Comparison of ENCODE assay signal across 8 cellular contexts in the genomic region with DNA sequence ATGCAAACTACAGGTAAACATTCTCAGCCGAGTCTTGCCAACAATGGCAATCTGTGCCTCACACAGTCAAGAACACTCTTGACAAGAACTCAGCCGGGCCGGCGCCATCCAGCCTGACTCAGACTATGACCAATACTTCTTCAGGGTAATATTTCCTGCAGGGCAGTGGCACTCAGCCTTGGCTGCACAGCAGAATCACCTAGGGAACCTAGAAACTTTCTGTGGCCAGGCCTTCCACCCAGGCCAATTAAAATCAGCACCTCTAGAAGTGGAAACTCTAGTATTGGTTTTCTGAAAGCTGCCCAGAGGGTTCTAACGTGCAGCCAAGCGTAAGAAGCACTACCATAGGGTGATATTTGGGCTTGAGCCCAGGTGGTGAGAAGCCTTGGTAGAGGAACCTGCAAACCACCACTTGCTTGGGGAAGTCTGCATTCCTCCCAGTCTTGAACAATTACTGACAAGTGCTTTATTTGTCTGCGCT.
A peak's percentile ranks its signal among the peaks of the same experiment; 100 is the strongest.
DNase-seq lines count a peak whose midpoint lies in the region; ATAC-seq and TF ChIP-seq lines count a peak whose summit lies in the region.

No MANE protein-coding gene starts in this region.

- H3K79me1 ChIP-seq in mesenchymal stem cell (replicated peaks; ENCODE audit: low read length, poor library complexity, severe bottlenecking): no peaks in the 10 kb centered on the region

- H3K9me3 Mint-ChIP-seq in progenitor cell of endocrine pancreas (ENCODE audit: low read depth): peaks cover 3% of the 10 kb centered on the region

- no peak overlapping the region for H2BK120ac ChIP-seq in mesenchymal stem cell (ENCODE audit: low read depth, low read length)

- H3K27me3 Mint-ChIP-seq in progenitor cell of endocrine pancreas: no peaks in the 10 kb centered on the region

- H3K36me3 ChIP-seq in SJSA1: no peaks in the 10 kb centered on the region
- H3K36me3 ChIP-seq in mesenchymal stem cell (ENCODE audit: control insufficient read depth in 1 of 2, insufficient read depth in 2 of 2, low read depth in 1 of 2, low read length in 2 of 2): no peaks in the 10 kb centered on the region

- WGBS in mesenchymal stem cell: 84% methylated on average over 6 of the region's 7 CpGs

- H2BK15ac ChIP-seq in mesenchymal stem cell (ENCODE audit: low read depth, poor library complexity, severe bottlenecking): no peak overlapping the region

- H3K4me2 ChIP-seq in mesenchymal stem cell (ENCODE audit: low read length, poor library complexity, severe bottlenecking): no peak overlapping the region

- ATAC-seq in HG02943 (IDR thresholded peaks at IDR 0.05; ENCODE audit: low read depth, unreplicated experiment): peak; percentile 83
- no peak for ATAC-seq in GM21515 (IDR thresholded peaks at IDR 0.05; ENCODE audit: unreplicated experiment)

- no peak overlapping the region for H4K8ac ChIP-seq in mesenchymal stem cell (ENCODE audit: low read length)

- no peak overlapping the region for H3K4me3 ChIP-seq in GM12865 (ENCODE audit: low read depth, low read length)
- H3K4me3 ChIP-seq in SJSA1: no peak overlapping the region
- no peak overlapping the region for H3K4me3 ChIP-seq in mesenchymal stem cell (ENCODE audit: insufficient read depth in 1 of 2, low read depth in 1 of 2, low read length in 2 of 2)

- H3K9ac ChIP-seq in mesenchymal stem cell (ENCODE audit: low read length): no peak overlapping the region

- H3K27me3 ChIP-seq in SJSA1 (replicated peaks) (no peaks in the 10 kb centered on the region), mesenchymal stem cell (ENCODE audit: control insufficient read depth in 1 of 2, insufficient read depth in 1 of 2, low read length in 2 of 2) (no peaks in the 10 kb centered on the region)

- DNase-seq in GM12865 (ENCODE audit: low read depth): peak; percentile 68
- peak; percentile 53 to 86 for DNase-seq in SJSA1 (ENCODE audit: low read depth in 1 of 2, low spot score in 2 of 2)
- DNase-seq in mesenchymal stem cell: peak; percentile 35
- no peak for DNase-seq in midbrain (lab: John Stamatoyannopoulos, UW)
- DNase-seq in NCI-H82 treated with DMSO at 0.1 percent for 48 hours (lab: John Stamatoyannopoulos, UW; ENCODE audit: unreplicated experiment): no peak
- DNase-seq in progenitor cell of endocrine pancreas (ENCODE audit: low spot score, unreplicated experiment): no peak

- no peak overlapping the region for H2AFZ ChIP-seq in mesenchymal stem cell (ENCODE audit: low read depth, low read length)

- no peak overlapping the region for H3K23ac ChIP-seq in mesenchymal stem cell (ENCODE audit: low read length in 2 of 2)

- peak overlapping the region; percentile 61 for H3K27ac ChIP-seq in SJSA1
- peak overlapping the region; percentile 1 for H3K27ac ChIP-seq in mesenchymal stem cell (ENCODE audit: low read length, poor library complexity, severe bottlenecking)

- no peak overlapping the region for H3K14ac ChIP-seq in mesenchymal stem cell (ENCODE audit: low read length in 2 of 2)

- H3K9me3 ChIP-seq in SJSA1 (replicated peaks) (no peaks in the 10 kb centered on the region), mesenchymal stem cell (ENCODE audit: control insufficient read depth, low read length) (no peaks in the 10 kb centered on the region)

- H2AK5ac ChIP-seq in mesenchymal stem cell (ENCODE audit: low read length, severe bottlenecking): no peak overlapping the region

- H3K27ac Mint-ChIP-seq in progenitor cell of endocrine pancreas: no peak overlapping the region

- no peak overlapping the region for H3K4ac ChIP-seq in mesenchymal stem cell (ENCODE audit: low read depth in 1 of 2, low read length in 2 of 2)

- H2BK5ac ChIP-seq in mesenchymal stem cell (ENCODE audit: low read depth, low read length, poor library complexity, severe bottlenecking): no peak overlapping the region

- H2BK12ac ChIP-seq in mesenchymal stem cell (ENCODE audit: low read length in 2 of 2): no peak overlapping the region

- no peak overlapping the region for H3K4me3 Mint-ChIP-seq in progenitor cell of endocrine pancreas (ENCODE audit: low read depth)

- TF ChIP-seq CTCF in GM12865 (IDR thresholded peaks at IDR 0.05; ENCODE audit: insufficient read depth, low read depth, low read length, missing control alignments) (no peak), progenitor cell of endocrine pancreas (IDR thresholded peaks at IDR 0.05; ENCODE audit: unreplicated experiment) (no peak)

- peaks cover 14% of the 10 kb centered on the region for H3K4me1 ChIP-seq in SJSA1 (replicated peaks)
- peaks cover 7% of the 10 kb centered on the region for H3K4me1 ChIP-seq in mesenchymal stem cell (ENCODE audit: control insufficient read depth, insufficient read depth, low read depth, low read length)

- peaks cover 14% of the 10 kb centered on the region for H3K4me1 Mint-ChIP-seq in progenitor cell of endocrine pancreas (ENCODE audit: low read depth)

- no peak overlapping the region for H4K91ac ChIP-seq in mesenchymal stem cell (ENCODE audit: low read length)

- peaks cover 7% of the 10 kb centered on the region for H3K36me3 Mint-ChIP-seq in progenitor cell of endocrine pancreas (ENCODE audit: insufficient read depth)

- no peak overlapping the region for H3K18ac ChIP-seq in mesenchymal stem cell (ENCODE audit: low read depth in 1 of 2, low read length in 2 of 2)

Comparison
In these comparisons a context has a peak if more than half of its experiments do, and no peak if none do; other contexts are left out.
1. DNase-seq: peak in GM12865 (single experiment), SJSA1 (2 of 2) and mesenchymal stem cell (single experiment); none in midbrain (single experiment), NCI-H82 treated with DMSO at 0.1 percent for 48 hours (single experiment) and progenitor cell of endocrine pancreas (single experiment).